ENCODE assay signal across 17 cellular contexts in genomic region chr13:75400775-75401174, GRCh38.
A peak's percentile ranks its signal among the peaks of the same experiment; 100 is the strongest.
DNase-seq lines count a peak whose midpoint lies in the region; ATAC-seq lines count a peak whose summit lies in the region.
"Had no signal": no experiment of that assay in that cellular context is flagged by ENCODE, and none has a peak within 500 bp of the region (broad histone marks: within the 10 kb centered on the region; RNA-seq: fewer than 3 reads in every experiment).

No MANE protein-coding gene starts in this region.

- DNase-seq in Caki2 (ENCODE audit: low read depth) (peak; percentile 41), NCI-H1105 (lab: John Stamatoyannopoulos, UW) (no peak), T1000 (lab: John Stamatoyannopoulos, UW) (no peak), epidermal melanocyte (ENCODE audit: insufficient read length, low spot score) (no peak), ecto neural progenitor cell (ENCODE audit: low spot score) (no peak)
- DNase-seq: activated CD8-positive, alpha-beta T cell treated with anti-CD3 and anti-CD28 coated beads for 36 hours; caudate nucleus; CD4-positive, alpha-beta memory T cell; effector CD8-positive, alpha-beta T cell; left lung; naive B cell; NCI-H2029 treated with DMSO at 0.1 percent for 48 hours; NCI-H526; SK-N-SH had no signal

- ATAC-seq in GM18909 (IDR thresholded peaks at IDR 0.05; ENCODE audit: poor library complexity, unreplicated experiment) (peak; percentile 57), HG02623 (IDR thresholded peaks at IDR 0.05; ENCODE audit: unreplicated experiment) (peak; percentile 65), HG03460 (IDR thresholded peaks at IDR 0.05; ENCODE audit: unreplicated experiment) (peak; percentile 67)
- ATAC-seq: activated CD8-positive, alpha-beta T cell treated with anti-CD3 and anti-CD28 coated beads for 36 hours; left lung had no signal

- in situ Hi-C loops in Caki2 (cut with HindIII; ENCODE audit: low pct_unique_long_range_greater_than_20kb, low sequenced_read_pairs), result no loop called here
